ENCODE assay signal across 24 cellular contexts in genomic region chr3:51747840-51748239, GRCh38. TPM values are rescaled to one million over a fixed set of nuclear protein-coding genes. Genes with fewer than 3 reads are reported as not detected.
"Had no signal": no experiment of that assay in that cellular context is flagged by ENCODE, and none has a peak within 500 bp of the region (broad histone marks: within the 10 kb centered on the region; RNA-seq: fewer than 3 reads in every experiment).

No MANE protein-coding gene starts in this region.

- DNase-seq: IMR-90, Karpas-422, KG1, MG63, NCI-H1092, NCI-H1105 treated with DMSO at 0.1 percent for 48 hours, NCI-H1417 treated with DMSO at 0.1 percent for 48 hours, NCI-H187, NCI-H2029, NCI-H2081 treated with DMSO at 0.1 percent for 48 hours, NCI-H2171, NCI-H226, NCI-H446, NCI-H510A, NCI-H524 treated with DMSO at 0.1 percent for 48 hours, NCI-H69, NCI-H774, Right ventricle myocardium superior, RPMI8226, SIG-M5 had no signal

- H3K27ac ChIP-seq: SJSA1, SK-N-MC had no signal

- H3K9me3 ChIP-seq: MG63, SJSA1 had no signal

- H3K4me3 ChIP-seq: MG63, SJSA1, SK-N-MC had no signal

- H3K27me3 ChIP-seq: MG63, SJSA1 had no signal

- FAIRE-seq: HepG2 had no signal

- H3K4me1 ChIP-seq: SJSA1 had no signal

- H3K36me3 ChIP-seq: MG63, SJSA1 had no signal

- ATAC-seq: HepG2 had no signal

RNA-seq across cellular contexts. Expression of gene IQCF6, which starts 31.2 kb away (rescaled TPM):
- total RNA-seq: HepG2, HT1080, IMR-90, Right ventricle myocardium superior, SJSA1 had no signal
- polyA plus RNA-seq: HepG2, IMR-90 had no signal
